Comparison of ENCODE assay signal across 9 cellular contexts in genomic region chr16:15811778-15812750, GRCh38. TPM values are rescaled to one million over a fixed set of nuclear protein-coding genes. Genes with fewer than 3 reads are reported as not detected.
DNase-seq lines count a peak whose midpoint lies in the region; ATAC-seq, FAIRE-seq and TF ChIP-seq lines count a peak whose summit lies in the region.
"Had no signal": no experiment of that assay in that cellular context is flagged by ENCODE, and none has a peak within 500 bp of the region (broad histone marks: within the 10 kb centered on the region; RNA-seq: fewer than 3 reads in every experiment).

No MANE protein-coding gene starts in this region.

- H3K36me3 Mint-ChIP-seq in activated naive CD8-positive, alpha-beta T cell treated with anti-CD3 and anti-CD28 coated beads, Interleukin-2, amount 50 U/mL, for 24 hours (ENCODE audit: low read depth) = no peaks in the 10 kb centered on the region

- no peak overlapping the region for H3K27ac Mint-ChIP-seq in activated naive CD8-positive, alpha-beta T cell treated with anti-CD3 and anti-CD28 coated beads, Interleukin-2, amount 50 U/mL, for 24 hours

- intact Hi-C loops in left colon (cut with DNase I, micrococcal nuclease) = no loop called here

- no peak overlapping the region for H3K4me3 ChIP-seq in WERI-Rb-1 (ENCODE audit: low read depth, low read length)

- peaks cover 29% of the 10 kb centered on the region for H3K27me3 ChIP-seq in WERI-Rb-1 (ENCODE audit: insufficient read depth, low read depth, severe bottlenecking)

- H3K27me3 Mint-ChIP-seq in activated naive CD8-positive, alpha-beta T cell treated with anti-CD3 and anti-CD28 coated beads, Interleukin-2, amount 50 U/mL, for 24 hours = peaks cover 10% of the 10 kb centered on the region

- no peak for FAIRE-seq in HTR-8/SVneo (lab: Jason Lieb, UNC)
- FAIRE-seq: frontal cortex had no signal

- peaks cover 11% of the 10 kb centered on the region for H3K9me3 ChIP-seq in WERI-Rb-1 (ENCODE audit: severe bottlenecking)

- DNase-seq in HTR-8/SVneo (ENCODE audit: insufficient read length, low spot score) (peak; percentile 37), WERI-Rb-1 (peak; percentile 87), left colon (peak in 1 of 2 donors; percentile 43), NCI-H2107 (lab: John Stamatoyannopoulos, UW) (no peak), NCI-H1436 treated with DMSO at 0.1 percent for 48 hours (lab: John Stamatoyannopoulos, UW) (no peak)
- no peak for DNase-seq in activated naive CD8-positive, alpha-beta T cell treated with anti-CD3 and anti-CD28 coated beads, Interleukin-2, amount 50 U/mL, for 24 hours

- H3K4me3 Mint-ChIP-seq in activated naive CD8-positive, alpha-beta T cell treated with anti-CD3 and anti-CD28 coated beads, Interleukin-2, amount 50 U/mL, for 24 hours = no peak overlapping the region

- H3K36me3 ChIP-seq in WERI-Rb-1 = no peaks in the 10 kb centered on the region

- peaks cover 12% of the 10 kb centered on the region for H3K9me3 Mint-ChIP-seq in activated naive CD8-positive, alpha-beta T cell treated with anti-CD3 and anti-CD28 coated beads, Interleukin-2, amount 50 U/mL, for 24 hours

- H3K4me1 Mint-ChIP-seq in activated naive CD8-positive, alpha-beta T cell treated with anti-CD3 and anti-CD28 coated beads, Interleukin-2, amount 50 U/mL, for 24 hours = no peaks in the 10 kb centered on the region

- ATAC-seq in left colon = peak; percentile 25
- no peak for ATAC-seq in activated naive CD8-positive, alpha-beta T cell treated with anti-CD3 and anti-CD28 coated beads, Interleukin-2, amount 50 U/mL, for 24 hours
- no peak for ATAC-seq in GM18520 (IDR thresholded peaks at IDR 0.05; ENCODE audit: unreplicated experiment)

- H3K27ac ChIP-seq in 22Rv1 (peak overlapping the region; percentile 36; the same call in 1 of the 2 replicates), WERI-Rb-1 (no peak overlapping the region)

- TF ChIP-seq CTCF in 22Rv1 (IDR thresholded peaks at IDR 0.05) = no peak
- no peak for TF ChIP-seq CTCF in WERI-Rb-1 (IDR thresholded peaks at IDR 0.05; ENCODE audit: low read depth, low read length)

RNA-seq across cellular contexts. Expression of gene MYH11, which starts 44.8 kb away (rescaled TPM):
- 100 to 1,000 TPM in 1 of 2 donors, 10 to 100 TPM in 1; 39.1 to 579 TPM for total RNA-seq in left colon

Comparison
In these comparisons a context has a peak if more than half of its experiments do, and no peak if none do; other contexts are left out.
1. DNase-seq: peak in HTR-8/SVneo (single experiment) and WERI-Rb-1 (single experiment); none in activated naive CD8-positive, alpha-beta T cell treated with anti-CD3 and anti-CD28 coated beads, Interleukin-2, amount 50 U/mL, for 24 hours (single experiment), NCI-H2107 (single experiment) and NCI-H1436 treated with DMSO at 0.1 percent for 48 hours (single experiment).